9 cellular contexts compared by ENCODE assay signal in the genomic region with DNA sequence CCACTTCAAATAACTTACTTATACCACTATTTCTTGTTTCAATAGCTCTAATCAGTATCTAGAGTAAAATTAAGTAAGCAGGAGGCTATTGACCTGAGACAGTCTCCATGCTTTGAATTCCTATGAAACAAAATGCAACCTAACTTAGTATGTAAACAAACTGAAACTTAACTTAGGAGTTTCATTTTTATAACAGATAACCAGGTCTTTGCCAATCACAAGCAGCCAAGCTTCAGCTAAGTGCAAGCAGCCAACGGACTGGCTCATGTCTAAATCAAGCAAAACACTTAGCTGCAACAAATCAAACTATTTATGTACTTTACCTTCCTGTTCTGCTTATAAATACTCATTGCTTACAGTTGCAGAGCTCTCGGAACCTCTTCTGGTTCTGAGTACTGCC.
DNase-seq lines count a peak whose midpoint lies in the region; ATAC-seq and TF ChIP-seq lines count a peak whose summit lies in the region.
"Had no signal": no experiment of that assay in that cellular context is flagged by ENCODE, and none has a peak within 500 bp of the region (broad histone marks: within the 10 kb centered on the region; RNA-seq: fewer than 3 reads in every experiment).

No MANE protein-coding gene starts in this region.

- H3K27me3 ChIP-seq in BLaER1 treated with 17β-estradiol and CSF1 and Interleukin-3, amounts not matched to agents 10 nM and 100 nM = no peaks in the 10 kb centered on the region

- H3K27ac ChIP-seq in BLaER1 treated with 17β-estradiol and CSF1 and Interleukin-3, amounts not matched to agents 10 nM and 100 nM = peak overlapping the region in 2 of 11 experiments; percentile 22; a peak in 3 of 22 replicates
- H3K27ac ChIP-seq in coronary artery (no peak overlapping the region), RWPE1 (no peak overlapping the region)
- H3K27ac ChIP-seq: KMS-11 had no signal

- H3K4me2 ChIP-seq in BLaER1 treated with 17β-estradiol and CSF1 and Interleukin-3, amounts not matched to agents 10 nM and 100 nM = peak overlapping the region; percentile 31 to 72 (median 55)
- H3K4me2 ChIP-seq: KMS-11 had no signal

- H3K4me3 ChIP-seq in BLaER1 treated with 17β-estradiol and CSF1 and Interleukin-3, amounts not matched to agents 10 nM and 100 nM = no peak overlapping the region
- H3K4me3 ChIP-seq in coronary artery = peak overlapping the region; percentile 6

- H3K4me1 ChIP-seq in BLaER1 treated with 17β-estradiol and CSF1 and Interleukin-3, amounts not matched to agents 10 nM and 100 nM = peaks cover 34 to 56% (median 42%) of the 10 kb centered on the region in 10 experiments

- CTCF ChIA-PET in RWPE1 (lab: Yijun Ruan, JAX) = no interaction called here

- TF ChIP-seq CTCF in coronary artery (IDR thresholded peaks at IDR 0.05) (no peak), RWPE1 (conservative IDR thresholded peaks at IDR 0.05; ENCODE audit: low read depth) (no peak)

- POLR2A ChIA-PET in RWPE1 (lab: Yijun Ruan, JAX; ENCODE audit: low non-redundant PET) = no interaction called here

- H4K20me1 ChIP-seq in BLaER1 treated with 17β-estradiol and CSF1 and Interleukin-3, amounts not matched to agents 10 nM and 100 nM = no peaks in the 10 kb centered on the region

- H3K36me3 ChIP-seq in BLaER1 treated with 17β-estradiol and CSF1 and Interleukin-3, amounts not matched to agents 10 nM and 100 nM = 0 out of 22 replicates have a peak, but pooled peaks cover 0 to under 1% (median 0%) of the 10 kb centered on the region in 11 experiments

- peak; percentile 38 for ATAC-seq in GM19455 (IDR thresholded peaks at IDR 0.05; ENCODE audit: unreplicated experiment)
- ATAC-seq in HG03432 (IDR thresholded peaks at IDR 0.05; ENCODE audit: unreplicated experiment) = peak; percentile 39

- DNase-seq in coronary artery (ENCODE audit: low spot score) (no peak), RWPE1 (ENCODE audit: low spot score) (no peak), NCI-H774 (lab: John Stamatoyannopoulos, UW) (no peak), DMS 273 (lab: John Stamatoyannopoulos, UW; ENCODE audit: unreplicated experiment) (no peak)
- no peak for DNase-seq in effector CD4-positive, alpha-beta T cell

- peak overlapping the region in 2 of 11 experiments; percentile 13 to 46; a peak in 2 of 22 replicates for H3K9ac ChIP-seq in BLaER1 treated with 17β-estradiol and CSF1 and Interleukin-3, amounts not matched to agents 10 nM and 100 nM
- H3K9ac ChIP-seq: KMS-11 had no signal

- peaks cover 0 to 7% (median 6%) of the 10 kb centered on the region in 11 experiments; a peak in 16 of 22 replicates for H3K9me3 ChIP-seq in BLaER1 treated with 17β-estradiol and CSF1 and Interleukin-3, amounts not matched to agents 10 nM and 100 nM (replicated peaks in 1 of 11)
